35 cellular contexts compared by ENCODE assay signal in genomic region chr2:231043796-231044195, GRCh38. TPM values are rescaled to one million over a fixed set of nuclear protein-coding genes. Genes with fewer than 3 reads are reported as not detected.
"Had no signal": no experiment of that assay in that cellular context is flagged by ENCODE, and none has a peak within 500 bp of the region (broad histone marks: within the 10 kb centered on the region; RNA-seq: fewer than 3 reads in every experiment).

No MANE protein-coding gene starts in this region.

- H3K4me3 ChIP-seq: ascending aorta, cardiac muscle cell had no signal

- H3K4me1 ChIP-seq: ascending aorta had no signal

- H3K27ac ChIP-seq: ascending aorta, cardiac muscle cell, WERI-Rb-1 had no signal

- H3K36me3 ChIP-seq: ascending aorta, cardiac muscle cell, WERI-Rb-1 had no signal

- DNase-seq: activated CD4-positive, alpha-beta memory T cell treated with anti-CD3 and anti-CD28 coated beads, Interleukin-2, amount 10 ng/mL, durations not matched to agents 7 days and 5 days; activated CD4-positive, alpha-beta T cell treated with anti-CD3 and anti-CD28 coated beads for 1 hour; activated CD4-positive, alpha-beta T cell treated with anti-CD3 and anti-CD28 coated beads for 36 hours; activated CD4-positive, alpha-beta T cell treated with anti-CD3 and anti-CD28 coated beads for 48 hours; activated CD4-positive, alpha-beta T cell treated with anti-CD3 and anti-CD28 coated beads, Interleukin-2, amount 10 ng/mL, durations not matched to agents 7 days and 5 days; activated CD4-positive, alpha-beta T cell treated with anti-CD3 and anti-CD28 coated beads, Interleukin-2, amount 50 U/mL, for 48 hours; activated CD4-positive, CD25-positive, alpha-beta regulatory T cell; activated CD8-positive, alpha-beta memory T cell treated with anti-CD3 and anti-CD28 coated beads for 24 hours; activated CD8-positive, alpha-beta memory T cell treated with anti-CD3 and anti-CD28 coated beads, Interleukin-2, amount 10 ng/mL, durations not matched to agents 7 days and 5 days; activated CD8-positive, alpha-beta memory T cell treated with anti-CD3 and anti-CD28 coated beads, Interleukin-2, amount 50 U/mL, for 48 hours; activated CD8-positive, alpha-beta T cell treated with anti-CD3 and anti-CD28 coated beads, Interleukin-2, amount 10 ng/mL, durations not matched to agents 7 days and 5 days; activated effector memory CD4-positive, alpha-beta T cell treated with Interleukin-2 at 50 U/mL for 16 hours; activated gamma-delta T cell; activated naive CD4-positive, alpha-beta T cell treated with anti-CD3 and anti-CD28 coated beads, Interleukin-2, amount 10 ng/mL, durations not matched to agents 7 days and 5 days; activated naive CD4-positive, alpha-beta T cell treated with Interleukin-2 at 50 U/mL for 16 hours; activated naive CD8-positive, alpha-beta T cell treated with anti-CD3 and anti-CD28 coated beads, Interleukin-2, amount 10 ng/mL, durations not matched to agents 7 days and 5 days; activated naive CD8-positive, alpha-beta T cell treated with anti-CD3 and anti-CD28 coated beads, Interleukin-2, amount 50 U/mL, for 24 hours; activated T-cell treated with anti-CD3 and anti-CD28 coated beads, Interleukin-2, amount 50 U/mL, for 24 hours; activated T-cell treated with anti-CD3 and anti-CD28 coated beads, Interleukin-2, amount 50 U/mL, for 48 hours; amygdala; anterior cingulate cortex; caudate nucleus; cerebellar nuclear complex; T-helper 1 cell; T-helper 2 cell; T-helper 9 cell; WERI-Rb-1 had no signal

- ATAC-seq: activated CD4-positive, alpha-beta T cell treated with anti-CD3 and anti-CD28 coated beads for 36 hours; activated CD4-positive, CD25-positive, alpha-beta regulatory T cell treated with anti-CD3 and anti-CD28 coated beads, Interleukin-2, amount 50 U/mL, for 24 hours; activated CD8-positive, alpha-beta memory T cell treated with anti-CD3 and anti-CD28 coated beads, Interleukin-2, amount 10 ng/mL, durations not matched to agents 7 days and 5 days; activated CD8-positive, alpha-beta T cell treated with anti-CD3 and anti-CD28 coated beads, Interleukin-2, amount 10 ng/mL, durations not matched to agents 7 days and 5 days; activated naive CD8-positive, alpha-beta T cell treated with anti-CD3 and anti-CD28 coated beads, Interleukin-2, amount 50 U/mL, for 24 hours; WTC11 had no signal

- FAIRE-seq: bronchial epithelial cell, TTC549 had no signal

- H3K27me3 ChIP-seq: ascending aorta had no signal

- H3K9me3 ChIP-seq: ascending aorta had no signal

RNA-seq across cellular contexts. Expression of gene C2orf72, which starts 6.5 kb away (rescaled TPM):
- total RNA-seq: bronchial epithelial cell had no signal

RNA-seq across cellular contexts. Expression of gene SPATA3, which starts 47.9 kb away (rescaled TPM):
- total RNA-seq: activated naive CD8-positive, alpha-beta T cell treated with anti-CD3 and anti-CD28 coated beads, Interleukin-2, amount 10 ng/mL, durations not matched to agents 7 days and 5 days; activated T-helper 2 cell treated with anti-CD3 and anti-CD28 coated beads, Interferon-gamma antibody, Interleukin-2, Interleukin-4, amounts not matched to agents 10 μg/mL and 5 μg/mL and 100 μg/mL, durations not matched to agents 14 hours and 24 hours and 36 hours; ascending aorta; bronchial epithelial cell; cardiac muscle cell; WTC11 had no signal
- polyA plus RNA-seq: adipose tissue, cardiac muscle cell had no signal
